Comparison of ENCODE assay signal across 20 cellular contexts in genomic region chr7:133298080-133298479, GRCh38.
DNase-seq lines count a peak whose midpoint lies in the region; FAIRE-seq and TF ChIP-seq lines count a peak whose summit lies in the region.
"Had no signal": no experiment of that assay in that cellular context is flagged by ENCODE, and none has a peak within 500 bp of the region (broad histone marks: within the 10 kb centered on the region; RNA-seq: fewer than 3 reads in every experiment).

No MANE protein-coding gene starts in this region.

- TF ChIP-seq CTCF in D721Med (IDR thresholded peaks at IDR 0.05; ENCODE audit: insufficient read depth, missing control alignments) (no peak), HEK293 (tag by site-specific recombination; IDR thresholded peaks at IDR 0.05) (no peak), nephron (IDR thresholded peaks at IDR 0.05; ENCODE audit: unreplicated experiment in 3 of 3) (no peak)

- CTCF ChIA-PET in HEK293 (lab: Yijun Ruan, JAX) = no interaction called here

- peaks cover 25% of the 10 kb centered on the region for H3K27me3 Mint-ChIP-seq in nephron (ENCODE audit: low read depth)
- H3K27me3 Mint-ChIP-seq: CD4-positive, alpha-beta memory T cell; CD4-positive, CD25-positive, alpha-beta regulatory T cell; CD8-positive, alpha-beta memory T cell had no signal

- peaks cover 17% of the 10 kb centered on the region for H3K4me1 ChIP-seq in HEK293 (ENCODE audit: control insufficient read depth, insufficient read depth, low read length)
- H3K4me1 ChIP-seq: BLaER1 had no signal

- H3K4me1 Mint-ChIP-seq in nephron = peaks cover 52% of the 10 kb centered on the region

- H3K4me3 ChIP-seq in HEK293 (ENCODE audit: low read depth, low read length) = no peak overlapping the region
- H3K4me3 ChIP-seq: BLaER1 had no signal

- no peaks in the 10 kb centered on the region for H3K9me3 ChIP-seq in HEK293 (ENCODE audit: control insufficient read depth, insufficient read depth, low read depth, low read length)
- H3K9me3 ChIP-seq: BE2C, BLaER1 had no signal

- no peaks in the 10 kb centered on the region for H3K36me3 Mint-ChIP-seq in nephron (ENCODE audit: low read depth)

- H3K4me3 Mint-ChIP-seq in nephron = no peak overlapping the region
- H3K4me3 Mint-ChIP-seq: CD14-positive monocyte; CD4-positive, alpha-beta memory T cell; CD4-positive, CD25-positive, alpha-beta regulatory T cell; CD8-positive, alpha-beta memory T cell had no signal

- no peak for DNase-seq in D721Med (ENCODE audit: insufficient read length, low spot score)
- DNase-seq in DMS79 (lab: John Stamatoyannopoulos, UW) = peak; percentile 49
- no peak for DNase-seq in SHP77 (lab: John Stamatoyannopoulos, UW)
- no peak for DNase-seq in activated CD4-positive, CD25-positive, alpha-beta regulatory T cell treated with anti-CD3 and anti-CD28 coated beads, Interleukin-2, amount 50 U/mL, for 72 hours
- no peak for DNase-seq in NCI-H345 treated with DMSO at 0.1 percent for 48 hours (lab: John Stamatoyannopoulos, UW; ENCODE audit: unreplicated experiment)
- DNase-seq: 8988T; ACHN; BE2C; CD4-positive, alpha-beta memory T cell; CD4-positive, CD25-positive, alpha-beta regulatory T cell; CD8-positive, alpha-beta memory T cell; COR-L47; GF-D8 had no signal

- H3K36me3 ChIP-seq in HEK293 (ENCODE audit: control insufficient read depth in 2 of 2, insufficient read depth in 1 of 2, low read length in 2 of 2) = no peaks in the 10 kb centered on the region
- H3K36me3 ChIP-seq: BE2C had no signal

- H3K27ac ChIP-seq in HEK293 (ENCODE audit: extremely low read depth, low read depth, low read length) = no peak overlapping the region
- H3K27ac ChIP-seq: BLaER1 had no signal

- peak; percentile 16 for FAIRE-seq in D721Med (lab: Jason Lieb, UNC)
- FAIRE-seq: A204.1, G401.6, GM12891 had no signal

- H3K9me3 Mint-ChIP-seq in nephron = no peaks in the 10 kb centered on the region
- H3K9me3 Mint-ChIP-seq: CD14-positive monocyte; CD4-positive, alpha-beta memory T cell; CD4-positive, CD25-positive, alpha-beta regulatory T cell; CD8-positive, alpha-beta memory T cell had no signal

- peak overlapping the region in 2 of 3 experiments; percentile 7 to 35 for H3K27ac Mint-ChIP-seq in nephron
- H3K27ac Mint-ChIP-seq: CD14-positive monocyte; CD4-positive, CD25-positive, alpha-beta regulatory T cell; CD8-positive, alpha-beta memory T cell had no signal

- POLR2A ChIA-PET in HEK293 (lab: Yijun Ruan, JAX) = no interaction called here

TF ChIP-seq in HEK293, 187 proteins besides CTCF, POLR2A, EP300 and RAD21:
- no peak for TF ChIP-seq ZNF777 (tag by site-specific recombination; IDR thresholded peaks at IDR 0.05; ENCODE audit: borderline replicate concordance)
- TF ChIP-seq ZNF354C (tag by site-specific recombination; IDR thresholded peaks at IDR 0.05; ENCODE audit: borderline replicate concordance, low read depth) = no peak
- peak; percentile 100 for TF ChIP-seq ZFP37 (tag by site-specific recombination; IDR thresholded peaks at IDR 0.05)
